1 cellular context compared by ENCODE assay signal in the genomic region with DNA sequence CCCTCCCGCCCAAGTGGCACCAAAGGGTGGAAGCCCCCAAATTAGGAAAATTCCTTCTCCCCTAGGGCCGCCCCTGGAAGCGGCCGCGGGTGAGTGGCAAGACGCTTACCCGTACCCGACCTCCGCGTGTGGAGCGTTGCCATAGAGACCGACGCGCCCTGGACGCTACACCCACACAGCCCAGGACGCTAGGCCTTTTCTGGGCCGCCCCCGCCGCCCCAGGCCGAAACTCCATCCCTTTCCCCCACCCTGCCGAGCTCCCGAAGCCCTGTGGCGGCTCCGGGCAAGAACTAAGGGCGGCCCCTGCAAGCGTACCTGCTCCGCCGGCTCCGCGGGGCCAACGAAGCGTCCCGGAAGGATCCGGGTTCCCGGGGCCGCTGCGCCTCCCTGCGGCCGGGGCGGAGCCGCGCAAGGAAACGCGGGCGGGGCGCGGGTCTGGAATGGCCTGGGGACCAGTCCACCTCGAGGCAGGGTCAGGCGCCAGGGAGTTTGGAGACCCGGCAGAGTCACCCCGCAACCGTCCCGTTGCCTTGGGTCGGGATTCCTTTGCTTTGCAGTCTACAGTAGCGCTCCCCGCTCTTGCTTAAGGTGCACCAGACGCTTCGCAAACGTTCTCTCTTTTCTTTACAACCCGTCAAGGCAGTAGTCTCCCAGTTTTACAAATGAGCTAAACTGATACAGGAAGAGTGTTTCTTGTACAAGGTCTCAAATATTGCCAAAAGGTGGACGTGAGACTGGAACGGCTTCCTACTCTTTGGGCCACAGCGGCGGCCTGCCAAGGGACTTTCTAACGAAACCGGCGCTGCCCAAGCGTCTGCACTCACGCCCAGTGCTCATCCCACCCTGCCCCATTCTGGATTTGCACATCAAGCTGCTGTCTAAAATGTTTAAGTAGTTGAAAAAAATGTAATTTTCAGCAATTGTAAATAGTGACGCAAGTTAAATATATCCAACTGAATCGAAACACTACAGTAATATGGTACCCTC.
A peak's percentile ranks its signal among the peaks of the same experiment; 100 is the strongest.
TF ChIP-seq lines count a peak whose summit lies in the region.

A gene with protein sequence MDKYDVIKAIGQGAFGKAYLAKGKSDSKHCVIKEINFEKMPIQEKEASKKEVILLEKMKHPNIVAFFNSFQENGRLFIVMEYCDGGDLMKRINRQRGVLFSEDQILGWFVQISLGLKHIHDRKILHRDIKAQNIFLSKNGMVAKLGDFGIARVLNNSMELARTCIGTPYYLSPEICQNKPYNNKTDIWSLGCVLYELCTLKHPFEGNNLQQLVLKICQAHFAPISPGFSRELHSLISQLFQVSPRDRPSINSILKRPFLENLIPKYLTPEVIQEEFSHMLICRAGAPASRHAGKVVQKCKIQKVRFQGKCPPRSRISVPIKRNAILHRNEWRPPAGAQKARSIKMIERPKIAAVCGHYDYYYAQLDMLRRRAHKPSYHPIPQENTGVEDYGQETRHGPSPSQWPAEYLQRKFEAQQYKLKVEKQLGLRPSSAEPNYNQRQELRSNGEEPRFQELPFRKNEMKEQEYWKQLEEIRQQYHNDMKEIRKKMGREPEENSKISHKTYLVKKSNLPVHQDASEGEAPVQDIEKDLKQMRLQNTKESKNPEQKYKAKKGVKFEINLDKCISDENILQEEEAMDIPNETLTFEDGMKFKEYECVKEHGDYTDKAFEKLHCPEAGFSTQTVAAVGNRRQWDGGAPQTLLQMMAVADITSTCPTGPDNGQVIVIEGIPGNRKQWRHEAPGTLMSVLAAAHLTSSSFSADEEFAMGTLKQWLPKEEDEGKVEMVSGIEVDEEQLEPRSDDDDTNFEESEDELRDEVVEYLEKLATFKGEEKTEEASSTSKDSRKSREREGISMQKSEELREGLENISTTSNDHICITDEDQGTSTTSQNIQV (minus strand): TSS at position 360 of the 987 bp plus-strand sequence. CDS start 1,591 bp downstream, outside the sequence.

TF ChIP-seq in HepG2, 621 proteins besides CTCF, POLR2A, EP300 and RAD21 (continued from another document and continues in another):
- TF ChIP-seq, protein P1, sequence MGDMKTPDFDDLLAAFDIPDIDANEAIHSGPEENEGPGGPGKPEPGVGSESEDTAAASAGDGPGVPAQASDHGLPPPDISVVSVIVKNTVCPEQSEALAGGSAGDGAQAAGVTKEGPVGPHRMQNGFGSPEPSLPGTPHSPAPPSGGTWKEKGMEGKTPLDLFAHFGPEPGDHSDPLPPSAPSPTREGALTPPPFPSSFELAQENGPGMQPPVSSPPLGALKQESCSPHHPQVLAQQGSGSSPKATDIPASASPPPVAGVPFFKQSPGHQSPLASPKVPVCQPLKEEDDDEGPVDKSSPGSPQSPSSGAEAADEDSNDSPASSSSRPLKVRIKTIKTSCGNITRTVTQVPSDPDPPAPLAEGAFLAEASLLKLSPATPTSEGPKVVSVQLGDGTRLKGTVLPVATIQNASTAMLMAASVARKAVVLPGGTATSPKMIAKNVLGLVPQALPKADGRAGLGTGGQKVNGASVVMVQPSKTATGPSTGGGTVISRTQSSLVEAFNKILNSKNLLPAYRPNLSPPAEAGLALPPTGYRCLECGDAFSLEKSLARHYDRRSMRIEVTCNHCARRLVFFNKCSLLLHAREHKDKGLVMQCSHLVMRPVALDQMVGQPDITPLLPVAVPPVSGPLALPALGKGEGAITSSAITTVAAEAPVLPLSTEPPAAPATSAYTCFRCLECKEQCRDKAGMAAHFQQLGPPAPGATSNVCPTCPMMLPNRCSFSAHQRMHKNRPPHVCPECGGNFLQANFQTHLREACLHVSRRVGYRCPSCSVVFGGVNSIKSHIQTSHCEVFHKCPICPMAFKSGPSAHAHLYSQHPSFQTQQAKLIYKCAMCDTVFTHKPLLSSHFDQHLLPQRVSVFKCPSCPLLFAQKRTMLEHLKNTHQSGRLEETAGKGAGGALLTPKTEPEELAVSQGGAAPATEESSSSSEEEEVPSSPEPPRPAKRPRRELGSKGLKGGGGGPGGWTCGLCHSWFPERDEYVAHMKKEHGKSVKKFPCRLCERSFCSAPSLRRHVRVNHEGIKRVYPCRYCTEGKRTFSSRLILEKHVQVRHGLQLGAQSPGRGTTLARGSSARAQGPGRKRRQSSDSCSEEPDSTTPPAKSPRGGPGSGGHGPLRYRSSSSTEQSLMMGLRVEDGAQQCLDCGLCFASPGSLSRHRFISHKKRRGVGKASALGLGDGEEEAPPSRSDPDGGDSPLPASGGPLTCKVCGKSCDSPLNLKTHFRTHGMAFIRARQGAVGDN (CRISPR knock-in tag; IDR thresholded peaks at IDR 0.05) = peak; percentile 82
- 0 out of 2 replicates have a peak, but pooled peaks have one; percentile 24 for TF ChIP-seq HIVEP1 (CRISPR knock-in tag; IDR thresholded peaks at IDR 0.05)
- TF ChIP-seq, protein P2, sequence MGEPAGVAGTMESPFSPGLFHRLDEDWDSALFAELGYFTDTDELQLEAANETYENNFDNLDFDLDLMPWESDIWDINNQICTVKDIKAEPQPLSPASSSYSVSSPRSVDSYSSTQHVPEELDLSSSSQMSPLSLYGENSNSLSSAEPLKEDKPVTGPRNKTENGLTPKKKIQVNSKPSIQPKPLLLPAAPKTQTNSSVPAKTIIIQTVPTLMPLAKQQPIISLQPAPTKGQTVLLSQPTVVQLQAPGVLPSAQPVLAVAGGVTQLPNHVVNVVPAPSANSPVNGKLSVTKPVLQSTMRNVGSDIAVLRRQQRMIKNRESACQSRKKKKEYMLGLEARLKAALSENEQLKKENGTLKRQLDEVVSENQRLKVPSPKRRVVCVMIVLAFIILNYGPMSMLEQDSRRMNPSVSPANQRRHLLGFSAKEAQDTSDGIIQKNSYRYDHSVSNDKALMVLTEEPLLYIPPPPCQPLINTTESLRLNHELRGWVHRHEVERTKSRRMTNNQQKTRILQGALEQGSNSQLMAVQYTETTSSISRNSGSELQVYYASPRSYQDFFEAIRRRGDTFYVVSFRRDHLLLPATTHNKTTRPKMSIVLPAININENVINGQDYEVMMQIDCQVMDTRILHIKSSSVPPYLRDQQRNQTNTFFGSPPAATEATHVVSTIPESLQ (CRISPR knock-in tag; conservative IDR thresholded peaks at IDR 0.05) = no peak
- TF ChIP-seq RFX1 (IDR thresholded peaks at IDR 0.05) = peak; percentile 76
- TF ChIP-seq PITX1 (CRISPR knock-in tag; IDR thresholded peaks at IDR 0.05) = no peak; the same call in 1 of the 2 replicates
- TF ChIP-seq RFX5 (IDR thresholded peaks at IDR 0.05; ENCODE audit: low read depth, low read length) = 0 out of 2 replicates have a peak, but pooled peaks have one; percentile 18
- peak; percentile 19; the same call in 1 of the 2 replicates for TF ChIP-seq ZMYM4 (CRISPR knock-in tag; IDR thresholded peaks at IDR 0.05)
- TF ChIP-seq ZNF782 (CRISPR knock-in tag; IDR thresholded peaks at IDR 0.05; ENCODE audit: borderline replicate concordance) = peak; percentile 51; the same call in 1 of the 2 replicates
- TF ChIP-seq, protein P3, sequence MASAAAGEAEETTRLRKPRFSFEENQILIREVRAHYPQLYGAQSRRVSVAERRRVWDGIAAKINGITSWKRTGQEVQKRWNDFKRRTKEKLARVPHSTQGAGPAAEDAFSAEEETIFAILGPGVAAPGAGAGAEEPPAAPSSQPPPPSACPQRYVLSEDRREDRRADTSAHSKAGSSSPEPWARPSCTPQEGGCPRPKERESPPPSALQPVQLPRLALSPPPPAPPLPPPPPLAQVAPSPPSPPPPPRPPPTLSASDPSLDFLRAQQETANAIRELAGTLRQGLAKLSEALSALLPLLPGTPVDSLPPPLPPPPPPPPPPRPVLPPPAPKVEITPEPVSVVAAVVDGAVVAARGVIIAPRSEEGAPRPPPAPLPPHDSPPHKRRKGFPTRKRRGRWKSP (CRISPR knock-in tag; IDR thresholded peaks at IDR 0.05) = 0 out of 2 replicates have a peak, but pooled peaks have one; percentile 9
- 0 out of 2 replicates have a peak, but pooled peaks have one; percentile 17 for TF ChIP-seq PPARG (CRISPR knock-in tag; conservative IDR thresholded peaks at IDR 0.05)
- TF ChIP-seq ELF3 (CRISPR knock-in tag; IDR thresholded peaks at IDR 0.05) = peak; percentile 68
- TF ChIP-seq, protein P4, sequence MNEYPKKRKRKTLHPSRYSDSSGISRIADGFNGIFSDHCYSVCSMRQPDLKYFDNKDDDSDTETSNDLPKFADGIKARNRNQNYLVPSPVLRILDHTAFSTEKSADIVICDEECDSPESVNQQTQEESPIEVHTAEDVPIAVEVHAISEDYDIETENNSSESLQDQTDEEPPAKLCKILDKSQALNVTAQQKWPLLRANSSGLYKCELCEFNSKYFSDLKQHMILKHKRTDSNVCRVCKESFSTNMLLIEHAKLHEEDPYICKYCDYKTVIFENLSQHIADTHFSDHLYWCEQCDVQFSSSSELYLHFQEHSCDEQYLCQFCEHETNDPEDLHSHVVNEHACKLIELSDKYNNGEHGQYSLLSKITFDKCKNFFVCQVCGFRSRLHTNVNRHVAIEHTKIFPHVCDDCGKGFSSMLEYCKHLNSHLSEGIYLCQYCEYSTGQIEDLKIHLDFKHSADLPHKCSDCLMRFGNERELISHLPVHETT (CRISPR knock-in tag; conservative IDR thresholded peaks at IDR 0.05) = no peak
- TF ChIP-seq KDM3A (CRISPR knock-in tag; IDR thresholded peaks at IDR 0.05; ENCODE audit: low read depth) = peak; percentile 92
- TF ChIP-seq SOX6 (IDR thresholded peaks at IDR 0.05) = no peak
- TF ChIP-seq SOX6 (CRISPR knock-in tag; IDR thresholded peaks at IDR 0.05) = peak; percentile 35; the same call in 1 of the 2 replicates
- TF ChIP-seq ASH2L (IDR thresholded peaks at IDR 0.05; ENCODE audit: insufficient read length, low read depth, low read length) = peak; percentile 20
- TF ChIP-seq, protein P5, sequence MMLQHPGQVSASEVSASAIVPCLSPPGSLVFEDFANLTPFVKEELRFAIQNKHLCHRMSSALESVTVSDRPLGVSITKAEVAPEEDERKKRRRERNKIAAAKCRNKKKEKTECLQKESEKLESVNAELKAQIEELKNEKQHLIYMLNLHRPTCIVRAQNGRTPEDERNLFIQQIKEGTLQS (CRISPR knock-in tag; IDR thresholded peaks at IDR 0.05) = 0 out of 2 replicates have a peak, but pooled peaks have one; percentile 28
- TF ChIP-seq, protein P6, sequence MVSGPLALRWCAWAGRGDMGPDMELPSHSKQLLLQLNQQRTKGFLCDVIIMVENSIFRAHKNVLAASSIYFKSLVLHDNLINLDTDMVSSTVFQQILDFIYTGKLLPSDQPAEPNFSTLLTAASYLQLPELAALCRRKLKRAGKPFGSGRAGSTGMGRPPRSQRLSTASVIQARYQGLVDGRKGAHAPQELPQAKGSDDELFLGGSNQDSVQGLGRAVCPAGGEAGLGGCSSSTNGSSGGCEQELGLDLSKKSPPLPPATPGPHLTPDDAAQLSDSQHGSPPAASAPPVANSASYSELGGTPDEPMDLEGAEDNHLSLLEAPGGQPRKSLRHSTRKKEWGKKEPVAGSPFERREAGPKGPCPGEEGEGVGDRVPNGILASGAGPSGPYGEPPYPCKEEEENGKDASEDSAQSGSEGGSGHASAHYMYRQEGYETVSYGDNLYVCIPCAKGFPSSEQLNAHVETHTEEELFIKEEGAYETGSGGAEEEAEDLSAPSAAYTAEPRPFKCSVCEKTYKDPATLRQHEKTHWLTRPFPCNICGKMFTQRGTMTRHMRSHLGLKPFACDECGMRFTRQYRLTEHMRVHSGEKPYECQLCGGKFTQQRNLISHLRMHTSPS (CRISPR knock-in tag; IDR thresholded peaks at IDR 0.05; ENCODE audit: low read depth) = peak; percentile 28; the same call in 1 of the 2 replicates
- peak; percentile 60; the same call in 1 of the 2 replicates for TF ChIP-seq SALL1 (CRISPR knock-in tag; IDR thresholded peaks at IDR 0.05)
- 0 out of 2 replicates have a peak, but pooled peaks have one; percentile 54 for TF ChIP-seq ZNF556 (CRISPR knock-in tag; IDR thresholded peaks at IDR 0.05; ENCODE audit: borderline replicate concordance)
- TF ChIP-seq, protein P7, sequence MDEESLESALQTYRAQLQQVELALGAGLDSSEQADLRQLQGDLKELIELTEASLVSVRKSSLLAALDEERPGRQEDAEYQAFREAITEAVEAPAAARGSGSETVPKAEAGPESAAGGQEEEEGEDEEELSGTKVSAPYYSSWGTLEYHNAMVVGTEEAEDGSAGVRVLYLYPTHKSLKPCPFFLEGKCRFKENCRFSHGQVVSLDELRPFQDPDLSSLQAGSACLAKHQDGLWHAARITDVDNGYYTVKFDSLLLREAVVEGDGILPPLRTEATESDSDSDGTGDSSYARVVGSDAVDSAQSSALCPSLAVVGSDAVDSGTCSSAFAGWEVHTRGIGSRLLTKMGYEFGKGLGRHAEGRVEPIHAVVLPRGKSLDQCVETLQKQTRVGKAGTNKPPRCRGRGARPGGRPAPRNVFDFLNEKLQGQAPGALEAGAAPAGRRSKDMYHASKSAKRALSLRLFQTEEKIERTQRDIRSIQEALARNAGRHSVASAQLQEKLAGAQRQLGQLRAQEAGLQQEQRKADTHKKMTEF (CRISPR knock-in tag; IDR thresholded peaks at IDR 0.05) = peak; percentile 71; the same call in 1 of the 2 replicates
- peak; percentile 53; the same call in 1 of the 2 replicates for TF ChIP-seq ZSCAN21 (CRISPR knock-in tag; IDR thresholded peaks at IDR 0.05; ENCODE audit: borderline replicate concordance)
- TF ChIP-seq THAP11 (CRISPR knock-in tag; IDR thresholded peaks at IDR 0.05) = peak; percentile 30; the same call in 1 of the 2 replicates
- peak; percentile 80 for TF ChIP-seq GABPB1 (CRISPR knock-in tag; IDR thresholded peaks at IDR 0.05)
- TF ChIP-seq, protein P8, sequence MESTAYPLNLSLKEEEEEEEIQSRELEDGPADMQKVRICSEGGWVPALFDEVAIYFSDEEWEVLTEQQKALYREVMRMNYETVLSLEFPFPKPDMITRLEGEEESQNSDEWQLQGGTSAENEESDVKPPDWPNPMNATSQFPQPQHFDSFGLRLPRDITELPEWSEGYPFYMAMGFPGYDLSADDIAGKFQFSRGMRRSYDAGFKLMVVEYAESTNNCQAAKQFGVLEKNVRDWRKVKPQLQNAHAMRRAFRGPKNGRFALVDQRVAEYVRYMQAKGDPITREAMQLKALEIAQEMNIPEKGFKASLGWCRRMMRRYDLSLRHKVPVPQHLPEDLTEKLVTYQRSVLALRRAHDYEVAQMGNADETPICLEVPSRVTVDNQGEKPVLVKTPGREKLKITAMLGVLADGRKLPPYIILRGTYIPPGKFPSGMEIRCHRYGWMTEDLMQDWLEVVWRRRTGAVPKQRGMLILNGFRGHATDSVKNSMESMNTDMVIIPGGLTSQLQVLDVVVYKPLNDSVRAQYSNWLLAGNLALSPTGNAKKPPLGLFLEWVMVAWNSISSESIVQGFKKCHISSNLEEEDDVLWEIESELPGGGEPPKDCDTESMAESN (CRISPR knock-in tag; conservative IDR thresholded peaks at IDR 0.05) = peak; percentile 23; the same call in 1 of the 2 replicates
- no peak for TF ChIP-seq ZNF766 (CRISPR knock-in tag; IDR thresholded peaks at IDR 0.05; ENCODE audit: borderline replicate concordance)
- TF ChIP-seq, protein P9, sequence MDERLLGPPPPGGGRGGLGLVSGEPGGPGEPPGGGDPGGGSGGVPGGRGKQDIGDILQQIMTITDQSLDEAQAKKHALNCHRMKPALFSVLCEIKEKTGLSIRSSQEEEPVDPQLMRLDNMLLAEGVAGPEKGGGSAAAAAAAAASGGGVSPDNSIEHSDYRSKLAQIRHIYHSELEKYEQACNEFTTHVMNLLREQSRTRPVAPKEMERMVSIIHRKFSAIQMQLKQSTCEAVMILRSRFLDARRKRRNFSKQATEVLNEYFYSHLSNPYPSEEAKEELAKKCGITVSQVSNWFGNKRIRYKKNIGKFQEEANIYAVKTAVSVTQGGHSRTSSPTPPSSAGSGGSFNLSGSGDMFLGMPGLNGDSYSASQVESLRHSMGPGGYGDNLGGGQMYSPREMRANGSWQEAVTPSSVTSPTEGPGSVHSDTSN (CRISPR knock-in tag; IDR thresholded peaks at IDR 0.05) = no peak
- TF ChIP-seq NFKB2 (CRISPR knock-in tag; IDR thresholded peaks at IDR 0.05; ENCODE audit: borderline replicate concordance) = peak; percentile 29; the same call in 1 of the 2 replicates
- TF ChIP-seq ZFX (CRISPR knock-in tag; IDR thresholded peaks at IDR 0.05; ENCODE audit: low read depth) = 0 out of 2 replicates have a peak, but pooled peaks have one; percentile 41
